In the genomic region with DNA sequence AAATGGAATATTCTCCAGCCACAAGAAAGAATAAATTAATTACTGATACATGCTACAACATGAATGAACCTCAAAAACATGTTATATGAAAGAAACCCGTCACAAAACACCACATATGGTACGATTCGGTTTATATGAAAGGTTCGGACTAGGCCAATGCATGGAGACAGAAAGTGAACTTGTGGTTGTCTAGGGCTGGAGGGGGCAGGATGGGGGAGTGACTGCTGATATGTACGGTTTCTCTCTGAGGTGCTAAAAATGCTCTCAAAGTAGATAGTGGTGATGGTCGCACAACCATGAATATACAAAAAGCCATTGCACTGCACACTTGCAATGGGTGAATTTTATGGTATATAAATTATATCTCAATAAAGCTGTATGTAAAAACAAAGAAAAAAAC, we compare ENCODE assay signal across 22 cellular contexts. TPM values are rescaled to one million over a fixed set of nuclear protein-coding genes. Genes with fewer than 3 reads are reported as not detected.
DNase-seq lines count a peak whose midpoint lies in the region; ATAC-seq, FAIRE-seq and TF ChIP-seq lines count a peak whose summit lies in the region.
"Had no signal": no experiment of that assay in that cellular context is flagged by ENCODE, and none has a peak within 500 bp of the region (broad histone marks: within the 10 kb centered on the region; RNA-seq: fewer than 3 reads in every experiment).

No MANE protein-coding gene starts in this region.

- H3K36me3 Mint-ChIP-seq in CD8-positive, alpha-beta memory T cell, result no peaks in the 10 kb centered on the region
- H3K36me3 Mint-ChIP-seq in nephron progenitor cell (ENCODE audit: low read depth), result peaks cover 86% of the 10 kb centered on the region

- no peak for DNase-seq in CD8-positive, alpha-beta memory T cell
- no peak for DNase-seq in IMR-90
- peak in 2 of 4 experiments; percentile 64 to 74 for DNase-seq in K562 (ENCODE audit: extremely low read depth in 1 of 4, low spot score in 3 of 4)
- DNase-seq in nephron progenitor cell, result no peak
- DNase-seq in T-helper 9 cell, result no peak
- DNase-seq in GM12892 (ENCODE audit: insufficient read length), result no peak
- no peak for DNase-seq in middle frontal gyrus (ENCODE audit: extremely low spot score, low spot score)
- DNase-seq in pons (ENCODE audit: low spot score), result no peak
- DNase-seq: DMS153, DND-41, MM.1S, NCI-H2029, NCI-H446, NCI-H524 treated with DMSO at 0.1 percent for 48 hours, NCI-H774, PC-9, SJCRH30 had no signal

- no peak overlapping the region for H3K14ac ChIP-seq in IMR-90 (replicated peaks; ENCODE audit: low read depth, low read length)

- CTCF ChIA-PET in CD8-positive, alpha-beta memory T cell (lab: Charles Lee), result no interaction called here
- CTCF ChIA-PET in IMR-90 (lab: Yijun Ruan, JAX) (interaction anchor here (0.6 kb wide), 1 partner anchor 19 kb away, joined by 4 read pairs; no protein-coding TSS in a partner anchor), K562 (lab: Yijun Ruan, JAX; ENCODE audit: low intra/inter-chr PET ratio) (no interaction called here)

- no peaks in the 10 kb centered on the region for H3K4me1 ChIP-seq in CD8-positive, alpha-beta memory T cell (ENCODE audit: insufficient read depth, low read length)
- peaks cover 15% of the 10 kb centered on the region for H3K4me1 ChIP-seq in IMR-90 (ENCODE audit: control insufficient read depth, insufficient read depth, low read length)
- H3K4me1 ChIP-seq in K562 (replicated peaks in 1 of 2; ENCODE audit: control insufficient read depth in 2 of 2, insufficient read depth in 2 of 2, low read length in 2 of 2), result peaks cover 13 to 50% of the 10 kb centered on the region in 2 experiments; a peak in 3 of 5 replicates
- H3K4me1 ChIP-seq: SJCRH30 had no signal

- H3K4me3 ChIP-seq in CD8-positive, alpha-beta memory T cell (ENCODE audit: low read length), result no peak overlapping the region
- H3K4me3 ChIP-seq in IMR-90 (ENCODE audit: insufficient read depth, low read depth, low read length) (no peak overlapping the region), K562 (no peak overlapping the region)
- H3K4me3 ChIP-seq: PC-9, SJCRH30 had no signal

- H3K9me1 ChIP-seq in IMR-90 (ENCODE audit: insufficient read depth, low read length) (peaks cover 12% of the 10 kb centered on the region; the same call in 1 of the 2 replicates), K562 (ENCODE audit: control insufficient read depth, insufficient read depth, low read length) (no peaks in the 10 kb centered on the region)

- H2AK5ac ChIP-seq in IMR-90 (ENCODE audit: low read depth, low read length), result peak overlapping the region; percentile 35; the same call in 1 of the 2 replicates

- no peak overlapping the region for H3K23ac ChIP-seq in IMR-90 (ENCODE audit: low read depth, low read length)

- H2AFZ ChIP-seq in IMR-90 (replicated peaks; ENCODE audit: low read length, poor library complexity), result no peak overlapping the region
- H2AFZ ChIP-seq in K562 (ENCODE audit: low read depth, low read length), result peak overlapping the region; percentile 9; the same call in 1 of the 2 replicates
- H2AFZ ChIP-seq: PC-9 had no signal

- in situ Hi-C loops in IMR-90 (cut with MboI; ENCODE audit: low sequenced_read_pairs), result loop anchor here (25.0 kb wide), 1 partner anchor 268 kb away; the partner anchor contains the start of gene MAP3K4
- in situ Hi-C loops in K562 (cut with MboI), result no loop called here

- no peak; the same call in 1 of the 2 replicates for TF ChIP-seq EP300 in K562 (IDR thresholded peaks at IDR 0.05; ENCODE audit: low read length)

- H3K4me2 ChIP-seq in IMR-90 (ENCODE audit: low read depth, low read length) (no peak overlapping the region), K562 (ENCODE audit: insufficient read depth, low read length) (peak overlapping the region; percentile 81)
- H3K4me2 ChIP-seq: KMS-11, PC-9 had no signal

- no peak overlapping the region for H3K4me3 Mint-ChIP-seq in CD8-positive, alpha-beta memory T cell
- no peak overlapping the region for H3K4me3 Mint-ChIP-seq in nephron progenitor cell

- ATAC-seq in IMR-90 (ENCODE audit: low read depth) (no peak), K562 (peak; percentile 77)
- ATAC-seq: HCT116, Right ventricle myocardium inferior had no signal

- TF ChIP-seq RAD21 in IMR-90 (IDR thresholded peaks at IDR 0.05; ENCODE audit: low read length) (no peak), K562 (CRISPR knock-in tag; conservative IDR thresholded peaks at IDR 0.05 in 1 of 2, IDR thresholded peaks at IDR 0.05 in 1 of 2) (no peak)

- peak overlapping the region; percentile 57; the same call in 1 of the 2 replicates for H3K18ac ChIP-seq in IMR-90 (ENCODE audit: low read depth, low read length)

- peak overlapping the region; percentile 33 for H3K27ac ChIP-seq in CD8-positive, alpha-beta memory T cell (ENCODE audit: low read depth, low read length)
- H3K27ac ChIP-seq in IMR-90 (ENCODE audit: insufficient read depth, low read length) (no peak overlapping the region), K562 (ENCODE audit: extremely low read depth, low read depth, low read length) (peak overlapping the region; percentile 90)
- H3K27ac ChIP-seq: KMS-11, PC-9, SJCRH30 had no signal

- H2BK15ac ChIP-seq in IMR-90 (ENCODE audit: low read depth, low read length), result peak overlapping the region; percentile 46; the same call in 1 of the 3 replicates

- H4K91ac ChIP-seq in IMR-90 (ENCODE audit: insufficient read depth, low read depth, low read length), result no peak overlapping the region

- H3K27me3 Mint-ChIP-seq in CD8-positive, alpha-beta memory T cell, result peaks cover 0 to 2% of the 10 kb centered on the region in 2 donors
- H3K27me3 Mint-ChIP-seq in nephron progenitor cell (ENCODE audit: low read depth, poor library complexity), result no peaks in the 10 kb centered on the region

- peak overlapping the region in 1 of 8 donors; percentile 5 for H3K27ac Mint-ChIP-seq in CD8-positive, alpha-beta memory T cell
- H3K27ac Mint-ChIP-seq in nephron progenitor cell, result peak overlapping the region; percentile 82

- peaks cover 0 to 2% (median 0%) of the 10 kb centered on the region in 3 donors for H3K4me1 Mint-ChIP-seq in CD8-positive, alpha-beta memory T cell
- peaks cover 58% of the 10 kb centered on the region for H3K4me1 Mint-ChIP-seq in nephron progenitor cell

- H4K20me1 ChIP-seq in IMR-90 (ENCODE audit: insufficient read depth, low read length) (no peaks in the 10 kb centered on the region), K562 (replicated peaks; ENCODE audit: control insufficient read depth, insufficient read depth, low read length) (no peaks in the 10 kb centered on the region)

- no CpG with 5 or more reads among the region's 6 CpGs for WGBS in IMR-90 (ENCODE audit: extremely low coverage in 2 of 2, insufficient read length in 1 of 2), 2 experiments
- WGBS in K562 (ENCODE audit: insufficient coverage, low coverage, missing lambda C conversion rate), result 5% methylated on average over 6 of the region's 6 CpGs

- H3K27me3 ChIP-seq in CD8-positive, alpha-beta memory T cell (ENCODE audit: insufficient read depth, low read length, poor library complexity, severe bottlenecking), result no peaks in the 10 kb centered on the region
- H3K27me3 ChIP-seq in IMR-90 (ENCODE audit: control insufficient read depth, insufficient read depth, low read length), result no peaks in the 10 kb centered on the region
- no peaks in the 10 kb centered on the region; a peak in 1 of 5 replicates for H3K27me3 ChIP-seq in K562 (ENCODE audit: control insufficient read depth in 2 of 2, insufficient read depth in 2 of 2, low read length in 2 of 2)
- H3K27me3 ChIP-seq: SJCRH30 had no signal

- peaks cover 7% of the 10 kb centered on the region; the same call in 1 of the 3 replicates for H3K79me2 ChIP-seq in K562 (ENCODE audit: control insufficient read depth, insufficient read depth, low read length)

- no peak overlapping the region for H2BK20ac ChIP-seq in IMR-90 (ENCODE audit: low read depth, low read length)

- no peak overlapping the region for H4K5ac ChIP-seq in IMR-90 (ENCODE audit: low read depth, low read length)

- H3K4ac ChIP-seq in IMR-90 (ENCODE audit: low read depth, low read length), result no peak overlapping the region

- no peak overlapping the region for H2BK120ac ChIP-seq in IMR-90 (ENCODE audit: low read depth, low read length)

- FAIRE-seq in K562 (lab: Jason Lieb, UNC), result no peak
- no peak for FAIRE-seq in GM12892 (lab: Jason Lieb, UNC)
- FAIRE-seq: GM18507, H1 had no signal

- no peak for TF ChIP-seq CTCF in IMR-90 (conservative IDR thresholded peaks at IDR 0.05; ENCODE audit: low read depth, low read length)
- no peak for TF ChIP-seq CTCF in K562 (IDR thresholded peaks at IDR 0.05 in 2 of 3, conservative IDR thresholded peaks at IDR 0.05 in 1 of 3; ENCODE audit: insufficient read depth in 2 of 3, low read depth in 1 of 3, low read length in 3 of 3)
- no peak for TF ChIP-seq CTCF in nephron progenitor cell (IDR thresholded peaks at IDR 0.05)

- dilution Hi-C loops in IMR-90 (cut with HindIII; ENCODE audit: low sequenced_read_pairs, unreplicated experiment), result no loop called here

- no TSS peak for BruUV-seq in IMR-90 (replicated peaks; lab: Mats Ljungman, UMichigan)
- BruUV-seq in K562 (replicated peaks; lab: Mats Ljungman, UMichigan), result no TSS peak

- peaks cover 18 to 36% of the 10 kb centered on the region in 2 experiments for H3K79me1 ChIP-seq in IMR-90 (ENCODE audit: low read depth in 1 of 2, low read length in 2 of 2)

- H4K8ac ChIP-seq in IMR-90 (ENCODE audit: low read depth in 2 of 2, low read length in 2 of 2), result no peak overlapping the region

- no peaks in the 10 kb centered on the region for H3K36me3 ChIP-seq in CD8-positive, alpha-beta memory T cell (ENCODE audit: insufficient read depth, low read length)
- H3K36me3 ChIP-seq in IMR-90 (ENCODE audit: control insufficient read depth, insufficient read depth, low read length), result peaks cover 6% of the 10 kb centered on the region; the same call in 1 of the 2 replicates
- H3K36me3 ChIP-seq in K562 (ENCODE audit: control insufficient read depth, insufficient read depth, low read length), result 0 out of 3 replicates have a peak, but pooled peaks cover 3% of the 10 kb centered on the region

- no peak overlapping the region for H2BK5ac ChIP-seq in IMR-90 (ENCODE audit: low read depth, low read length, poor library complexity, severe bottlenecking)

- no peaks in the 10 kb centered on the region for H3K9me3 ChIP-seq in CD8-positive, alpha-beta memory T cell (ENCODE audit: low read length)
- H3K9me3 ChIP-seq in IMR-90 (ENCODE audit: control insufficient read depth, insufficient read depth, low read length) (no peaks in the 10 kb centered on the region), K562 (replicated peaks; ENCODE audit: control insufficient read depth, insufficient read depth, low read depth, low read length) (no peaks in the 10 kb centered on the region)
- H3K9me3 ChIP-seq: SJCRH30 had no signal

- H2AK9ac ChIP-seq in IMR-90 (replicated peaks; ENCODE audit: low read depth, low read length, poor library complexity), result no peak overlapping the region

- TF ChIP-seq POLR2A in IMR-90 (IDR thresholded peaks at IDR 0.05; ENCODE audit: low read depth, low read length), result no peak
- no peak for TF ChIP-seq POLR2A in K562 (conservative IDR thresholded peaks at IDR 0.05)
- TF ChIP-seq POLR2A in GM12892 (IDR thresholded peaks at IDR 0.05; ENCODE audit: low read depth, low read length), result no peak

- intact Hi-C loops in IMR-90 (cut with micrococcal nuclease) (loop anchor here (2.0 kb wide), 1 partner anchor 17 kb away; no protein-coding TSS in a partner anchor), K562 (cut with micrococcal nuclease) (loop anchor here (1.0 to 5.0 kb wide), 4 partner anchors 13 to 97 kb away; no protein-coding TSS in a partner anchor)

- H3K9ac ChIP-seq in IMR-90 (ENCODE audit: low read depth, low read length) (no peak overlapping the region), K562 (ENCODE audit: insufficient read depth in 1 of 2, low read depth in 2 of 2, low read length in 2 of 2) (peak overlapping the region in 1 of 2 experiments; percentile 7; a peak in 2 of 4 replicates)
- H3K9ac ChIP-seq: KMS-11 had no signal

- H3K56ac ChIP-seq in IMR-90 (ENCODE audit: extremely low read depth, insufficient read depth, low read length), result no peak overlapping the region

- H3K9me3 Mint-ChIP-seq in CD8-positive, alpha-beta memory T cell, result no peaks in the 10 kb centered on the region
- peaks cover 10% of the 10 kb centered on the region for H3K9me3 Mint-ChIP-seq in nephron progenitor cell

- POLR2A ChIA-PET in CD8-positive, alpha-beta memory T cell (lab: Charles Lee), result interaction anchor here (0.5 to 0.6 kb wide), 2 partner anchors 18 to 1413 kb away, joined by 3 read pairs; partner anchors contain the start of gene AGPAT4
- POLR2A ChIA-PET in IMR-90 (lab: Charles Lee; ENCODE audit: unreplicated experiment), result no interaction called here
- POLR2A ChIA-PET in K562 (lab: Yijun Ruan, JAX), result interaction anchor here (0.6 to 3.0 kb wide), 8 partner anchors 9 to 127 kb away, joined by 3 to 14 read pairs (median 5); partner anchors contain the start of gene AGPAT4

RNA-seq across cellular contexts. Expression of gene AGPAT4, which starts 18.3 kb away (rescaled TPM):
- 1 to 10 TPM; 2.2 to 2.8 TPM for total RNA-seq in CD8-positive, alpha-beta memory T cell
- 5.9 TPM for polyA plus RNA-seq in CD8-positive, alpha-beta memory T cell
- total RNA-seq in IMR-90 (2012; rRNA removed) (3.6 and 3.8 TPM in 2 replicates), K562 (2014; rRNA removed) (4.5 and 6.7 TPM in 2 replicates), K562 (2014; rRNA removed; fragmentation: Illumina TruSeq; extraction: Trizol) (7.1 and 7.9 TPM in 2 replicates), K562 (2015; rRNA removed; fragmentation: Illumina TruSeq; extraction: Trizol) (5.0 and 5.6 TPM in 2 replicates), K562 (2021) (9.2 and 9.7 TPM in 2 replicates)
- polyA plus RNA-seq in IMR-90 (2012; rRNA removed) (3.6 and 3.8 TPM in 2 replicates), K562 (2011; rRNA removed) (15.0 and 17.0 TPM in 2 replicates), K562 (2014; fragmentation: Illumina TruSeq; extraction: Trizol) (5.6 and 5.7 TPM in 2 replicates), K562 (2014; fragmentation: Nextera tagmentation; extraction: Ambion mirVana) (1 to 10 TPM; 2.2 to 3.4 TPM), K562 (2014; rRNA removed) (7.2 and 7.3 TPM in 2 replicates)
- 1.5 and 2.0 TPM in 2 replicates for polyA plus RNA-seq in IMR-90 (2012; cell fraction: cytosol; rRNA removed)
- 6.2 and 14.0 TPM in 2 replicates for polyA plus RNA-seq in IMR-90 (2012; cell fraction: nucleus; rRNA removed; ENCODE audit: low replicate concordance)
- total RNA-seq in K562 (2011; cell fraction: chromatin; rRNA removed; ENCODE audit: low replicate concordance), result 90.5 and 109 TPM in 2 replicates
- 65.2 and 67.4 TPM in 2 replicates for total RNA-seq in K562 (2011; cell fraction: nucleolus; rRNA removed)
- total RNA-seq in K562 (2011; cell fraction: nucleoplasm; rRNA removed), result 60.1 and 75.0 TPM in 2 replicates
- polyA plus RNA-seq in K562 (2011; cell fraction: cytosol; rRNA removed), result 9.2 and 14.2 TPM in 2 replicates
- polyA plus RNA-seq in K562 (2011; cell fraction: nucleus; rRNA removed), result 62.4 and 68.7 TPM in 2 replicates
- polyA plus RNA-seq in K562 (2012), result 5.3 and 8.6 TPM in 2 replicates
- 31.8 and 34.7 TPM in 2 replicates for polyA minus RNA-seq in K562 (2011; rRNA and poly(A)+ RNA removed)
- polyA minus RNA-seq in K562 (2011; cell fraction: cytosol; rRNA and poly(A)+ RNA removed), result 6.3 and 8.8 TPM in 2 replicates
- polyA minus RNA-seq in K562 (2011; cell fraction: nucleus; rRNA and poly(A)+ RNA removed), result 36.2 and 58.6 TPM in 2 replicates
- polyA plus RNA-seq in GM12892 (2012; ENCODE audit: missing spikeins), result 4.1 TPM
